Comparison of ENCODE assay signal across 18 cellular contexts in the genomic region with DNA sequence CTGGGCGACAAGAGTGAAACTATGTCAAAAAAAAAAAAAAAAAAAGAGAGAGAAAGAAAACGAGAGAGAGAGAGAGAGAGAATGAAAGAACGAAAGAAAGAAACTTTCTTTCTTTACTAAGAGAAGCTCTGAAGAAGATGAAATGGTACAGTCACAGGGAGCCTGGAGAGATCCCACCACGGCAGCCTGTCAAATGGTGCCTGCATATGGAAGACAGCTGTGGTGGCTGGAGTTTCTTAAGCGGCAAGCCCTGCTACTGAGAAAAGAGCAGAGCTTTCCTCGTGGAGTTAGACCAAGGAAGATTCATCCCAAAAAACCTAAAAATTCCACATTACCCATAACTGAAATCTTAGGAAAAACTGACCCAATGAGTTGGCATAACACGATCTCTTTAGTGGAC.
DNase-seq lines count a peak whose midpoint lies in the region; ATAC-seq and TF ChIP-seq lines count a peak whose summit lies in the region.
"Had no signal": no experiment of that assay in that cellular context is flagged by ENCODE, and none has a peak within 500 bp of the region (broad histone marks: within the 10 kb centered on the region; RNA-seq: fewer than 3 reads in every experiment).

No MANE protein-coding gene starts in this region.

- TF ChIP-seq CTCF in AG04450 (IDR thresholded peaks at IDR 0.05; ENCODE audit: low read depth, low read length) (no peak), foreskin fibroblast (IDR thresholded peaks at IDR 0.05; ENCODE audit: low read depth, low read length) (no peak), neural progenitor cell (IDR thresholded peaks at IDR 0.05) (no peak), mammary epithelial cell (conservative IDR thresholded peaks at IDR 0.05 in 1 of 2, IDR thresholded peaks at IDR 0.05 in 1 of 2; ENCODE audit: extremely low read depth in 1 of 2, insufficient read depth in 1 of 2, low read depth in 1 of 2, low read length in 2 of 2) (no peak), psoas muscle (IDR thresholded peaks at IDR 0.05) (no peak)

- in situ Hi-C loops in mammary epithelial cell (cut with MboI; ENCODE audit: low sequenced_read_pairs in 2 of 2): no loop called here

- 80% methylated on average over 5 of the region's 7 CpGs for WGBS in mammary epithelial cell (ENCODE audit: low coverage, missing lambda C conversion rate)
- WGBS in psoas muscle, 3 donors: 80 to 86% (median 83%) methylated on average over 7 of the region's 7 CpGs

- H3K4me1 ChIP-seq in neural progenitor cell (peaks cover 21% of the 10 kb centered on the region), mammary epithelial cell (ENCODE audit: insufficient read depth, low read length) (no peaks in the 10 kb centered on the region), psoas muscle (peaks cover 29% of the 10 kb centered on the region)
- H3K4me1 ChIP-seq: SJSA1 had no signal

- H3K9me3 ChIP-seq in AG04450 (ENCODE audit: control insufficient read depth, insufficient read depth, low read length) (no peaks in the 10 kb centered on the region), neural progenitor cell (ENCODE audit: low read depth) (no peaks in the 10 kb centered on the region), mammary epithelial cell (replicated peaks; ENCODE audit: insufficient read depth, low read length) (no peaks in the 10 kb centered on the region), psoas muscle (no peaks in the 10 kb centered on the region)
- H3K9me3 ChIP-seq: Caco-2, SJSA1 had no signal

- peaks cover 49% of the 10 kb centered on the region for H3K4me1 Mint-ChIP-seq in neural progenitor cell
- H3K4me1 Mint-ChIP-seq in activated naive CD4-positive, alpha-beta T cell treated with anti-CD3 and anti-CD28 coated beads, Interleukin-2, amount 10 ng/mL, durations not matched to agents 7 days and 5 days: no peaks in the 10 kb centered on the region

- H3K27me3 ChIP-seq in AG04450 (ENCODE audit: control insufficient read depth, insufficient read depth, low read length): no peaks in the 10 kb centered on the region
- H3K27me3 ChIP-seq in neural progenitor cell: no peaks in the 10 kb centered on the region
- no peaks in the 10 kb centered on the region for H3K27me3 ChIP-seq in mammary epithelial cell (ENCODE audit: insufficient read depth, low read length)
- no peaks in the 10 kb centered on the region for H3K27me3 ChIP-seq in psoas muscle (ENCODE audit: insufficient read depth in 3 of 3, low read length in 2 of 3)
- H3K27me3 ChIP-seq: SJSA1 had no signal

- peak; percentile 55 for DNase-seq in AG04450 (ENCODE audit: low read depth, low spot score)
- peak; percentile 22 for DNase-seq in GM04504 (ENCODE audit: low read depth)
- DNase-seq in foreskin fibroblast: peak; percentile 43 to 74
- DNase-seq in neural progenitor cell (ENCODE audit: low spot score): no peak
- no peak for DNase-seq in mammary epithelial cell
- no peak for DNase-seq in activated naive CD4-positive, alpha-beta T cell treated with anti-CD3 and anti-CD28 coated beads, Interleukin-2, amount 10 ng/mL, durations not matched to agents 7 days and 5 days
- no peak for DNase-seq in psoas muscle
- DNase-seq in LoVo (ENCODE audit: low spot score): no peak
- DNase-seq: AML-193, Caco-2, NCI-H1048, NCI-H146, NCI-H2081 treated with DMSO at 0.1 percent for 48 hours, NCI-H510A, NCI-H774 had no signal

- H3K4me3 ChIP-seq in AG04450 (ENCODE audit: low read depth, low read length): no peak overlapping the region
- no peak overlapping the region for H3K4me3 ChIP-seq in foreskin fibroblast (ENCODE audit: low read depth in 1 of 2, low read length in 2 of 2)
- H3K4me3 ChIP-seq in neural progenitor cell: no peak overlapping the region
- no peak overlapping the region for H3K4me3 ChIP-seq in mammary epithelial cell (replicated peaks in 1 of 3; ENCODE audit: insufficient read depth in 1 of 3, low read depth in 2 of 3, low read length in 3 of 3)
- no peak overlapping the region for H3K4me3 ChIP-seq in psoas muscle
- H3K4me3 ChIP-seq: GM23338, SJSA1 had no signal

- H3K27ac ChIP-seq in AG04450 (ENCODE audit: low read depth, low read length): peak overlapping the region; percentile 52
- no peak overlapping the region for H3K27ac ChIP-seq in neural progenitor cell
- H3K27ac ChIP-seq in mammary epithelial cell (ENCODE audit: insufficient read depth, low read depth, low read length): no peak overlapping the region
- H3K27ac ChIP-seq in psoas muscle: no peak overlapping the region
- H3K27ac ChIP-seq: KMS-11, SJSA1 had no signal

- H3K9ac ChIP-seq in neural progenitor cell (no peak overlapping the region), mammary epithelial cell (ENCODE audit: insufficient read depth, low read length) (no peak overlapping the region)
- H3K9ac ChIP-seq: KMS-11 had no signal

- BruUV-seq in mammary epithelial cell (replicated peaks; lab: Mats Ljungman, UMichigan): no TSS peak

- H3K36me3 ChIP-seq in neural progenitor cell: no peaks in the 10 kb centered on the region
- H3K36me3 ChIP-seq in mammary epithelial cell (ENCODE audit: insufficient read depth, low read length): peaks cover 6% of the 10 kb centered on the region
- H3K36me3 ChIP-seq in psoas muscle (ENCODE audit: insufficient read depth in 1 of 2, low read depth in 1 of 2): no peaks in the 10 kb centered on the region

- no peaks in the 10 kb centered on the region for H3F3A ChIP-seq in neural progenitor cell (ENCODE audit: low read depth)

- H3K36me3 Mint-ChIP-seq in neural progenitor cell: no peaks in the 10 kb centered on the region
- H3K36me3 Mint-ChIP-seq in activated naive CD4-positive, alpha-beta T cell treated with anti-CD3 and anti-CD28 coated beads, Interleukin-2, amount 10 ng/mL, durations not matched to agents 7 days and 5 days: no peaks in the 10 kb centered on the region

- H3K4me3 Mint-ChIP-seq in neural progenitor cell: no peak overlapping the region
- no peak overlapping the region for H3K4me3 Mint-ChIP-seq in activated naive CD4-positive, alpha-beta T cell treated with anti-CD3 and anti-CD28 coated beads, Interleukin-2, amount 10 ng/mL, durations not matched to agents 7 days and 5 days
- H3K4me3 Mint-ChIP-seq: GM23338 had no signal

- POLR2A ChIA-PET in AG04450 (lab: Yijun Ruan, JAX): interaction anchor here (0.7 to 1.5 kb wide), 5 partner anchors 12 to 59 kb away, joined by 3 to 12 read pairs (median 4); no protein-coding TSS in a partner anchor

- ATAC-seq in psoas muscle: no peak
- ATAC-seq: GM23338 had no signal

- H2AFZ ChIP-seq in neural progenitor cell (replicated peaks): no peak overlapping the region
- H2AFZ ChIP-seq in mammary epithelial cell (ENCODE audit: low read depth, low read length): no peak overlapping the region
- H2AFZ ChIP-seq: GM23338 had no signal

- H3K4me2 ChIP-seq in neural progenitor cell: no peak overlapping the region
- H3K4me2 ChIP-seq in mammary epithelial cell (ENCODE audit: insufficient read depth, low read depth, low read length): no peak overlapping the region
- H3K4me2 ChIP-seq: GM23338, KMS-11 had no signal

- peaks cover 6% of the 10 kb centered on the region for H3K27me3 Mint-ChIP-seq in neural progenitor cell (ENCODE audit: insufficient read depth, low read depth)
- no peaks in the 10 kb centered on the region for H3K27me3 Mint-ChIP-seq in activated naive CD4-positive, alpha-beta T cell treated with anti-CD3 and anti-CD28 coated beads, Interleukin-2, amount 10 ng/mL, durations not matched to agents 7 days and 5 days

- CTCF ChIA-PET in AG04450 (lab: Charles Lee): interaction anchor here (0.6 to 1.9 kb wide), 4 partner anchors 35 to 118 kb away, joined by 3 to 14 read pairs (median 3); no protein-coding TSS in a partner anchor
- CTCF ChIA-PET in mammary epithelial cell (lab: Charles Lee; ENCODE audit: low non-redundant PET): no interaction called here
- CTCF ChIA-PET in activated naive CD4-positive, alpha-beta T cell treated with anti-CD3 and anti-CD28 coated beads, Interleukin-2, amount 10 ng/mL, durations not matched to agents 7 days and 5 days (lab: Charles Lee): no interaction called here

- peak overlapping the region; percentile 74 for H3K27ac Mint-ChIP-seq in neural progenitor cell
- no peak overlapping the region for H3K27ac Mint-ChIP-seq in activated naive CD4-positive, alpha-beta T cell treated with anti-CD3 and anti-CD28 coated beads, Interleukin-2, amount 10 ng/mL, durations not matched to agents 7 days and 5 days

- intact Hi-C loops in mammary epithelial cell (cut with micrococcal nuclease) (no loop called here), psoas muscle (cut with DNase I) (no loop called here)

- peaks cover 50% of the 10 kb centered on the region for H4K20me1 ChIP-seq in neural progenitor cell (ENCODE audit: low read depth)
- peaks cover 2% of the 10 kb centered on the region for H4K20me1 ChIP-seq in mammary epithelial cell (ENCODE audit: insufficient read depth, low read length)

- dilution Hi-C loops in mammary epithelial cell (cut with HindIII; ENCODE audit: low sequenced_read_pairs): no loop called here

- H3K79me2 ChIP-seq in neural progenitor cell (ENCODE audit: low read depth) (peaks cover 68% of the 10 kb centered on the region), mammary epithelial cell (ENCODE audit: insufficient read depth, low read length) (peaks cover 95% of the 10 kb centered on the region)

- H3K9me3 Mint-ChIP-seq in neural progenitor cell: no peaks in the 10 kb centered on the region
- H3K9me3 Mint-ChIP-seq in activated naive CD4-positive, alpha-beta T cell treated with anti-CD3 and anti-CD28 coated beads, Interleukin-2, amount 10 ng/mL, durations not matched to agents 7 days and 5 days: no peaks in the 10 kb centered on the region
- H3K9me3 Mint-ChIP-seq: GM23338 had no signal

Comparison
In these comparisons a context has a peak if more than half of its experiments do, and no peak if none do; other contexts are left out.
1. DNase-seq: peak in AG04450 (single experiment), GM04504 (single experiment) and foreskin fibroblast (2 of 2); none in neural progenitor cell (single experiment), mammary epithelial cell (single experiment), activated naive CD4-positive, alpha-beta T cell treated with anti-CD3 and anti-CD28 coated beads, Interleukin-2, amount 10 ng/mL, durations not matched to agents 7 days and 5 days (single experiment), psoas muscle (0 of 2) and LoVo (single experiment).